ENCODE assay signal across 8 cellular contexts in the genomic region with DNA sequence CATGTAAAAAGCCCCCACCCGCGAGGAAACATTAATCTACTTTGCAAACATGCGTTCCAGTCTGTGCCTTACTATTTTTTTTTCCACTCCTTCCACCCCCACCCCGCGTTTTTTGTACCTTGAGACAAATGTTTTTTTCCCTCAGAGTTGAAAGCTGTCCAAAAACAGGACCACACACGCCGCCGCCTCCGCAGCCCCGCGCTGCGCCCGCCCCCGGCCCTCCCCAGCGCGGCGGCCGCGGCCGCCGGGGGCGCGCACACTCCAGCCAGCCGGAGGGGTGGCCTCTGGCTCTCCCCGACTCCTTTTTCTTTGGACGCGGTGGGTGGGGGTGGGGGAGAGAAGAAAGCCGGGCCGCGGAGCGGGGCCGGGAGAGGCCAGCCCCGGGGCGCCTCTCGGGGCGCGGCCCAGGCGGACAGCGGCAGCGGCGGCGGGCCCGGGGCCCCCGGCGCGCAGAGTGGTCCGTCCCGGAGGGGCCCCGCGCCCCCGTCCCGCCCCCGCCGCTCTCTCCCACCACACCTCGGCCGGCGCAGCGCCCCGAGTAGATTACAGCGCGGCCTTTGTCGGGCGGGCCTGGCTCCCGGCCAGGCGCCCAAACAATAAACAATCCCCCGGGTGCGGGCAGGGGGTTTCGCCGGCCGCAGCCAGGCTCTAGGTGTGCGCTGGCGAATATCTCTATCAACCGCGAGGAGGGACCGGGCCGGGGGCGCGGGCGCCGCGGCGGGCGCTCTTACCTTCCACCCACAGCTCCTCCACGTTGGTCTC. TPM values are rescaled to one million over a fixed set of nuclear protein-coding genes. Genes with fewer than 3 reads are reported as not detected.
DNase-seq lines count a peak whose midpoint lies in the region; ATAC-seq, FAIRE-seq and TF ChIP-seq lines count a peak whose summit lies in the region.

No MANE protein-coding gene starts in this region.

- peaks cover 32% of the 10 kb centered on the region for H3K4me1 Mint-ChIP-seq in GM23338

- H3K27me3 Mint-ChIP-seq in GM23338 (ENCODE audit: insufficient read depth, low read depth, poor library complexity) = peaks cover 31% of the 10 kb centered on the region

- ATAC-seq in GM23338 = peak; percentile 7

- H3K4me3 ChIP-seq in GM23338 (peak overlapping the region; percentile 87), neuron (ENCODE audit: low read length) (peak overlapping the region; percentile 99)

- H3K36me3 Mint-ChIP-seq in GM23338 (ENCODE audit: low read depth) = peaks cover 4% of the 10 kb centered on the region

- DNase-seq in D341Med (ENCODE audit: low spot score) = peak; percentile 85
- DNase-seq in GM23338 (ENCODE audit: low spot score) = peak; percentile 77
- DNase-seq in NCI-H2196 (lab: John Stamatoyannopoulos, UW; ENCODE audit: unreplicated experiment) = peak; percentile 46
- peak; percentile 23 for DNase-seq in activated T-helper 9 cell treated with anti-CD3 and anti-CD28 coated beads, Interleukin-2, amount 50 U/mL, for 16 hours (ENCODE audit: low read depth)
- DNase-seq in frontal cortex (ENCODE audit: low spot score in 2 of 2) = peak; percentile 67 to 79
- no peak for DNase-seq in A172 (ENCODE audit: low spot score)
- no peak for DNase-seq in KG1 (lab: John Stamatoyannopoulos, UW)

- 0 out of 2 replicates have a peak, but pooled peaks cover 5% of the 10 kb centered on the region for H3F3A ChIP-seq in GM23338 (replicated peaks; ENCODE audit: low read depth)

- H3K36me3 ChIP-seq in GM23338 (ENCODE audit: insufficient read depth) (peaks cover 6% of the 10 kb centered on the region; the same call in 1 of the 2 replicates), neuron (ENCODE audit: insufficient read depth, low read length) (peaks cover 60% of the 10 kb centered on the region)

- no peaks in the 10 kb centered on the region for H3K9me3 ChIP-seq in neuron (ENCODE audit: low read length)

- TF ChIP-seq CTCF in GM23338 (conservative IDR thresholded peaks at IDR 0.05; ENCODE audit: low read depth in 2 of 2) = no peak

- peak overlapping the region; percentile 88 for H3K27ac Mint-ChIP-seq in GM23338

- peak overlapping the region; percentile 89 for H3K4me3 Mint-ChIP-seq in GM23338

- peak overlapping the region; percentile 83 for H3K27ac ChIP-seq in GM23338 (ENCODE audit: low read depth)

- H3K27me3 ChIP-seq in GM23338 (ENCODE audit: insufficient read depth) (no peaks in the 10 kb centered on the region), neuron (ENCODE audit: insufficient read depth, low read length) (no peaks in the 10 kb centered on the region)

- no peaks in the 10 kb centered on the region for H3K9me3 Mint-ChIP-seq in GM23338

- peaks cover 62% of the 10 kb centered on the region for H3K79me2 ChIP-seq in GM23338 (replicated peaks; ENCODE audit: insufficient read depth)

- peaks cover 24% of the 10 kb centered on the region for H3K4me1 ChIP-seq in GM23338 (ENCODE audit: insufficient read depth)
- H3K4me1 ChIP-seq in neuron (ENCODE audit: insufficient read depth, low read length) = peaks cover 44% of the 10 kb centered on the region

- H2AFZ ChIP-seq in GM23338 = no peak overlapping the region
- H2AFZ ChIP-seq in neuron (ENCODE audit: low read depth, low read length) = no peak overlapping the region

- no peak for FAIRE-seq in frontal cortex (lab: Jason Lieb, UNC)

- H3K9me2 ChIP-seq in GM23338 (ENCODE audit: insufficient read depth) = no peaks in the 10 kb centered on the region

- peak overlapping the region; percentile 85 for H3K4me2 ChIP-seq in GM23338

- H4K20me1 ChIP-seq in GM23338 (replicated peaks; ENCODE audit: insufficient read depth) = peaks cover 26% of the 10 kb centered on the region

TF ChIP-seq in GM23338, 12 proteins besides CTCF, POLR2A, EP300 and RAD21 (continues in another document):
- TF ChIP-seq EZH2 (IDR thresholded peaks at IDR 0.05; ENCODE audit: low read depth, unreplicated experiment) (no peak), CREB1 (CRISPR knock-in tag; IDR thresholded peaks at IDR 0.05; ENCODE audit: low read depth) (no peak), ZNF114 (CRISPR knock-in tag; IDR thresholded peaks at IDR 0.05) (no peak), POLR2AphosphoS5 (IDR thresholded peaks at IDR 0.05; ENCODE audit: low read depth) (no peak), EZH2phosphoT487 (IDR thresholded peaks at IDR 0.05; ENCODE audit: unreplicated experiment) (no peak), STAT1 (IDR thresholded peaks at IDR 0.05; ENCODE audit: unreplicated experiment) (no peak), ZNF331 (CRISPR knock-in tag; IDR thresholded peaks at IDR 0.05; ENCODE audit: low read depth) (no peak), JUNB (IDR thresholded peaks at IDR 0.05; ENCODE audit: unreplicated experiment) (no peak)
- TF ChIP-seq, protein P1, sequence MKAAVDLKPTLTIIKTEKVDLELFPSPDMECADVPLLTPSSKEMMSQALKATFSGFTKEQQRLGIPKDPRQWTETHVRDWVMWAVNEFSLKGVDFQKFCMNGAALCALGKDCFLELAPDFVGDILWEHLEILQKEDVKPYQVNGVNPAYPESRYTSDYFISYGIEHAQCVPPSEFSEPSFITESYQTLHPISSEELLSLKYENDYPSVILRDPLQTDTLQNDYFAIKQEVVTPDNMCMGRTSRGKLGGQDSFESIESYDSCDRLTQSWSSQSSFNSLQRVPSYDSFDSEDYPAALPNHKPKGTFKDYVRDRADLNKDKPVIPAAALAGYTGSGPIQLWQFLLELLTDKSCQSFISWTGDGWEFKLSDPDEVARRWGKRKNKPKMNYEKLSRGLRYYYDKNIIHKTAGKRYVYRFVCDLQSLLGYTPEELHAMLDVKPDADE (IDR thresholded peaks at IDR 0.05) = no peak
- TF ChIP-seq, protein P2, sequence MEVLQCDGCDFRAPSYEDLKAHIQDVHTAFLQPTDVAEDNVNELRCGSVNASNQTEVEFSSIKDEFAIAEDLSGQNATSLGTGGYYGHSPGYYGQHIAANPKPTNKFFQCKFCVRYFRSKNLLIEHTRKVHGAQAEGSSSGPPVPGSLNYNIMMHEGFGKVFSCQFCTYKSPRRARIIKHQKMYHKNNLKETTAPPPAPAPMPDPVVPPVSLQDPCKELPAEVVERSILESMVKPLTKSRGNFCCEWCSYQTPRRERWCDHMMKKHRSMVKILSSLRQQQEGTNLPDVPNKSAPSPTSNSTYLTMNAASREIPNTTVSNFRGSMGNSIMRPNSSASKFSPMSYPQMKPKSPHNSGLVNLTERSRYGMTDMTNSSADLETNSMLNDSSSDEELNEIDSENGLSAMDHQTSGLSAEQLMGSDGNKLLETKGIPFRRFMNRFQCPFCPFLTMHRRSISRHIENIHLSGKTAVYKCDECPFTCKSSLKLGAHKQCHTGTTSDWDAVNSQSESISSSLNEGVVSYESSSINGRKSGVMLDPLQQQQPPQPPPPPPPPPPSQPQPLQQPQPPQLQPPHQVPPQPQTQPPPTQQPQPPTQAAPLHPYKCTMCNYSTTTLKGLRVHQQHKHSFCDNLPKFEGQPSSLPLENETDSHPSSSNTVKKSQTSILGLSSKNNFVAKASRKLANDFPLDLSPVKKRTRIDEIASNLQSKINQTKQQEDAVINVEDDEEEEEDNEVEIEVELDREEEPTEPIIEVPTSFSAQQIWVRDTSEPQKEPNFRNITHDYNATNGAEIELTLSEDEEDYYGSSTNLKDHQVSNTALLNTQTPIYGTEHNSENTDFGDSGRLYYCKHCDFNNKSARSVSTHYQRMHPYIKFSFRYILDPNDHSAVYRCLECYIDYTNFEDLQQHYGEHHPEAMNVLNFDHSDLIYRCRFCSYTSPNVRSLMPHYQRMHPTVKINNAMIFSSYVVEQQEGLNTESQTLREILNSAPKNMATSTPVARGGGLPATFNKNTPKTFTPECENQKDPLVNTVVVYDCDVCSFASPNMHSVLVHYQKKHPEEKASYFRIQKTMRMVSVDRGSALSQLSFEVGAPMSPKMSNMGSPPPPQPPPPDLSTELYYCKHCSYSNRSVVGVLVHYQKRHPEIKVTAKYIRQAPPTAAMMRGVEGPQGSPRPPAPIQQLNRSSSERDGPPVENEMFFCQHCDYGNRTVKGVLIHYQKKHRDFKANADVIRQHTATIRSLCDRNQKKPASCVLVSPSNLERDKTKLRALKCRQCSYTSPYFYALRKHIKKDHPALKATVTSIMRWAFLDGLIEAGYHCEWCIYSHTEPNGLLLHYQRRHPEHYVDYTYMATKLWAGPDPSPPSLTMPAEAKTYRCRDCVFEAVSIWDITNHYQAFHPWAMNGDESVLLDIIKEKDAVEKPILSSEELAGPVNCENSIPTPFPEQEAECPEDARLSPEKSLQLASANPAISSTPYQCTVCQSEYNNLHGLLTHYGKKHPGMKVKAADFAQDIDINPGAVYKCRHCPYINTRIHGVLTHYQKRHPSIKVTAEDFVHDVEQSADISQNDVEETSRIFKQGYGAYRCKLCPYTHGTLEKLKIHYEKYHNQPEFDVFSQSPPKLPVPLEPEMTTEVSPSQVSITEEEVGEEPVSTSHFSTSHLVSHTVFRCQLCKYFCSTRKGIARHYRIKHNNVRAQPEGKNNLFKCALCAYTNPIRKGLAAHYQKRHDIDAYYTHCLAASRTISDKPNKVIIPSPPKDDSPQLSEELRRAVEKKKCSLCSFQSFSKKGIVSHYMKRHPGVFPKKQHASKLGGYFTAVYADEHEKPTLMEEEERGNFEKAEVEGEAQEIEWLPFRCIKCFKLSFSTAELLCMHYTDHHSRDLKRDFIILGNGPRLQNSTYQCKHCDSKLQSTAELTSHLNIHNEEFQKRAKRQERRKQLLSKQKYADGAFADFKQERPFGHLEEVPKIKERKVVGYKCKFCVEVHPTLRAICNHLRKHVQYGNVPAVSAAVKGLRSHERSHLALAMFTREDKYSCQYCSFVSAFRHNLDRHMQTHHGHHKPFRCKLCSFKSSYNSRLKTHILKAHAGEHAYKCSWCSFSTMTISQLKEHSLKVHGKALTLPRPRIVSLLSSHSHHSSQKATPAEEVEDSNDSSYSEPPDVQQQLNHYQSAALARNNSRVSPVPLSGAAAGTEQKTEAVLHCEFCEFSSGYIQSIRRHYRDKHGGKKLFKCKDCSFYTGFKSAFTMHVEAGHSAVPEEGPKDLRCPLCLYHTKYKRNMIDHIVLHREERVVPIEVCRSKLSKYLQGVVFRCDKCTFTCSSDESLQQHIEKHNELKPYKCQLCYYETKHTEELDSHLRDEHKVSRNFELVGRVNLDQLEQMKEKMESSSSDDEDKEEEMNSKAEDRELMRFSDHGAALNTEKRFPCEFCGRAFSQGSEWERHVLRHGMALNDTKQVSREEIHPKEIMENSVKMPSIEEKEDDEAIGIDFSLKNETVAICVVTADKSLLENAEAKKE (CRISPR knock-in tag; IDR thresholded peaks at IDR 0.05) = no peak

RNA-seq across cellular contexts. Expression of a gene that starts 10.9 kb away (rescaled TPM):
- 34.1 and 36.9 TPM in 2 replicates for total RNA-seq in GM23338 (2014; rRNA removed; shearing (Covaris generic))
- 19.7 and 21.4 TPM in 2 replicates for polyA plus RNA-seq in GM23338 (2016; fragmentation: Nextera tagmentation; extraction: Ambion mirVana)
- total RNA-seq in frontal cortex = 8.2 TPM
- 5.2 and 36.7 TPM in 2 replicates for total RNA-seq in A172 (2014; rRNA removed; shearing (Covaris generic))

Comparison
In these comparisons a context has a peak if more than half of its experiments do, and no peak if none do; other contexts are left out.
1. DNase-seq: peak in D341Med (single experiment), GM23338 (single experiment), NCI-H2196 (single experiment), activated T-helper 9 cell treated with anti-CD3 and anti-CD28 coated beads, Interleukin-2, amount 50 U/mL, for 16 hours (single experiment) and frontal cortex (2 of 2); none in A172 (single experiment) and KG1 (single experiment).